Comparison of ENCODE assay signal across 1 cellular context in the genomic region with DNA sequence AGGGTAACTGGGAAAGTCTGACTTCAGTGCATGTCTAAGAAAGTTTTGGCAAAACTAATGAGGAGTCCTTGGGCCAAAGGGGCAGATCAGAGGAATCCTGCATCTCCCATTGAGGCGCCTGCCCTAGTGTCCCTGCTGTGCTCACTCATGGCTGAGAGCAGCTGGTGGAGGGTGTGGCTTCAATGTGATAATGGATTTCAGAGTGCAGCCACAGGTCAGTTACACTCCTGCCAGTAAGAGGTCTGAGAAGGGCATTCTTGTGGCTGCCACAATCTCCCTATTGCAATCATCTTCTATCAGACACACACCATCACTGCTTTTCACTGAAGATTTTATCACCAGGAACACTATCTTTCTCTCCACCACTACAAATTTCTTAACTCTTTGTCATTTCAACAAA.
TF ChIP-seq lines count a peak whose summit lies in the region.

No MANE protein-coding gene starts in this region.

TF ChIP-seq in GM23338, 12 proteins besides CTCF, POLR2A, EP300 and RAD21 (continued from another document):
- TF ChIP-seq, protein P1, sequence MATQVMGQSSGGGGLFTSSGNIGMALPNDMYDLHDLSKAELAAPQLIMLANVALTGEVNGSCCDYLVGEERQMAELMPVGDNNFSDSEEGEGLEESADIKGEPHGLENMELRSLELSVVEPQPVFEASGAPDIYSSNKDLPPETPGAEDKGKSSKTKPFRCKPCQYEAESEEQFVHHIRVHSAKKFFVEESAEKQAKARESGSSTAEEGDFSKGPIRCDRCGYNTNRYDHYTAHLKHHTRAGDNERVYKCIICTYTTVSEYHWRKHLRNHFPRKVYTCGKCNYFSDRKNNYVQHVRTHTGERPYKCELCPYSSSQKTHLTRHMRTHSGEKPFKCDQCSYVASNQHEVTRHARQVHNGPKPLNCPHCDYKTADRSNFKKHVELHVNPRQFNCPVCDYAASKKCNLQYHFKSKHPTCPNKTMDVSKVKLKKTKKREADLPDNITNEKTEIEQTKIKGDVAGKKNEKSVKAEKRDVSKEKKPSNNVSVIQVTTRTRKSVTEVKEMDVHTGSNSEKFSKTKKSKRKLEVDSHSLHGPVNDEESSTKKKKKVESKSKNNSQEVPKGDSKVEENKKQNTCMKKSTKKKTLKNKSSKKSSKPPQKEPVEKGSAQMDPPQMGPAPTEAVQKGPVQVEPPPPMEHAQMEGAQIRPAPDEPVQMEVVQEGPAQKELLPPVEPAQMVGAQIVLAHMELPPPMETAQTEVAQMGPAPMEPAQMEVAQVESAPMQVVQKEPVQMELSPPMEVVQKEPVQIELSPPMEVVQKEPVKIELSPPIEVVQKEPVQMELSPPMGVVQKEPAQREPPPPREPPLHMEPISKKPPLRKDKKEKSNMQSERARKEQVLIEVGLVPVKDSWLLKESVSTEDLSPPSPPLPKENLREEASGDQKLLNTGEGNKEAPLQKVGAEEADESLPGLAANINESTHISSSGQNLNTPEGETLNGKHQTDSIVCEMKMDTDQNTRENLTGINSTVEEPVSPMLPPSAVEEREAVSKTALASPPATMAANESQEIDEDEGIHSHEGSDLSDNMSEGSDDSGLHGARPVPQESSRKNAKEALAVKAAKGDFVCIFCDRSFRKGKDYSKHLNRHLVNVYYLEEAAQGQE (IDR thresholded peaks at IDR 0.05; ENCODE audit: unreplicated experiment) = no peak
